10 cellular contexts compared by ENCODE assay signal in the genomic region with DNA sequence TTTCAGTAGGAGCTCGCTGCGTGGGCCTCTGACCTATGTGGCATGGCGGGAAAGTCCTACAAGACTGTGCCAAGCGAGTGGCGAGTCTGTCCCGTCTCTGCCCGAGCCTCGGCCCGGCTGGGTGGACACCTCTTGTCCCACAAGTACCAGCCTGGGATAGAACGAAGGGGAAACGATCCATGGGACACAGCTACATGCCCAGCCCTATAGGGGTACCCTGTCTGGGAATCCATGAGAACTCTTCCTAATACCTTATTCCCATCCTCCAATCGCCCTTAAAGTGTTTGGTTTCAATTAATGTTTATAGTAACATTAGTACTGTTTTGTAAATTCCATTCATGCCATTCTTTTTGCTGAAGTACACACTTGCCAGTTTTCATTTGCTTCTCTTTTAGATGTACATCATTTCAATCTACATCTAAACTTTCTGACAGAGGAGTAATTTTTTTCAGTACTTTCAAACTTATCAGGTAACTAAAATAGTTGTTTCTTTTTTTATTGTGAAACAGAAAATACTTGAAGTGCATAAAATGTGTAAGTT. TPM values are rescaled to one million over a fixed set of nuclear protein-coding genes. Genes with fewer than 3 reads are reported as not detected.
DNase-seq lines count a peak whose midpoint lies in the region; ATAC-seq, FAIRE-seq and TF ChIP-seq lines count a peak whose summit lies in the region.
"Had no signal": no experiment of that assay in that cellular context is flagged by ENCODE, and none has a peak within 500 bp of the region (broad histone marks: within the 10 kb centered on the region; RNA-seq: fewer than 3 reads in every experiment).

No MANE protein-coding gene starts in this region.

- dilution Hi-C loops in keratinocyte (cut with MboI; ENCODE audit: extremely low pct_ligation_motif_present, low sequenced_read_pairs): no loop called here

- peak overlapping the region; percentile 95 for H3K4me3 ChIP-seq in adipocyte (ENCODE audit: low read length)
- peak overlapping the region; percentile 59 to 89 (median 88) for H3K4me3 ChIP-seq in keratinocyte (ENCODE audit: control insufficient read depth in 2 of 3, extremely low read depth in 1 of 3, insufficient read depth in 2 of 3, low read depth in 1 of 3, low read length in 3 of 3)
- peak overlapping the region; percentile 92 for H3K4me3 ChIP-seq in thoracic aorta

- intact Hi-C loops in activated CD8-positive, alpha-beta T cell treated with anti-CD3 and anti-CD28 coated beads for 36 hours (cut with micrococcal nuclease): no loop called here

- H3K27ac ChIP-seq in keratinocyte (ENCODE audit: control insufficient read depth, insufficient read depth, low read length): peak overlapping the region; percentile 78
- H3K27ac ChIP-seq in thoracic aorta: peak overlapping the region; percentile 83 to 90
- H3K27ac ChIP-seq: SJSA1 had no signal

- H3K9ac ChIP-seq in adipocyte (ENCODE audit: low read length) (peak overlapping the region; percentile 95), keratinocyte (ENCODE audit: control insufficient read depth, extremely low read depth, insufficient read depth, low read length) (peak overlapping the region; percentile 85)

- DNase-seq in activated CD8-positive, alpha-beta T cell treated with anti-CD3 and anti-CD28 coated beads, Interleukin-2, amount 10 ng/mL, durations not matched to agents 7 days and 5 days: no peak
- no peak for DNase-seq in activated CD8-positive, alpha-beta T cell treated with anti-CD3 and anti-CD28 coated beads for 36 hours
- DNase-seq in adipocyte (ENCODE audit: low read depth) (no peak), keratinocyte (ENCODE audit: low read depth, low spot score) (no peak), thoracic aorta (ENCODE audit: low spot score) (no peak), SIG-M5 treated with dmso at 0.1 percent for 504 hours (lab: John Stamatoyannopoulos, UW; ENCODE audit: unreplicated experiment) (no peak)
- no peak for DNase-seq in activated CD4-positive, alpha-beta T cell treated with anti-CD3 and anti-CD28 coated beads, Interleukin-2, amount 50 U/mL, for 48 hours
- DNase-seq in activated CD4-positive, alpha-beta T cell treated with anti-CD3 and anti-CD28 coated beads for 4 hours: no peak

- H3K79me2 ChIP-seq in keratinocyte (ENCODE audit: control insufficient read depth, insufficient read depth, low read length): peaks cover 56% of the 10 kb centered on the region

- peaks cover 15% of the 10 kb centered on the region for H3K9me3 Mint-ChIP-seq in activated CD8-positive, alpha-beta T cell treated with anti-CD3 and anti-CD28 coated beads, Interleukin-2, amount 10 ng/mL, durations not matched to agents 7 days and 5 days (ENCODE audit: insufficient read depth)
- peaks cover 25% of the 10 kb centered on the region for H3K9me3 Mint-ChIP-seq in activated CD8-positive, alpha-beta T cell treated with anti-CD3 and anti-CD28 coated beads for 36 hours

- TF ChIP-seq CTCF in activated CD8-positive, alpha-beta T cell treated with anti-CD3 and anti-CD28 coated beads for 36 hours (IDR thresholded peaks at IDR 0.05): no peak
- TF ChIP-seq CTCF in keratinocyte (optimal IDR thresholded peaks at IDR 0.05 in 1 of 3, IDR thresholded peaks at IDR 0.05 in 1 of 3, conservative IDR thresholded peaks at IDR 0.05 in 1 of 3; ENCODE audit: extremely low read depth in 1 of 3, insufficient read depth in 2 of 3, low read length in 3 of 3) (no peak), thoracic aorta (IDR thresholded peaks at IDR 0.05) (no peak)

- H3K4me3 Mint-ChIP-seq in activated CD8-positive, alpha-beta T cell treated with anti-CD3 and anti-CD28 coated beads, Interleukin-2, amount 10 ng/mL, durations not matched to agents 7 days and 5 days: no peak overlapping the region
- no peak overlapping the region for H3K4me3 Mint-ChIP-seq in activated CD8-positive, alpha-beta T cell treated with anti-CD3 and anti-CD28 coated beads for 36 hours

- H3K9me3 ChIP-seq in adipocyte (ENCODE audit: control insufficient read depth, low read length) (peaks cover 18% of the 10 kb centered on the region), keratinocyte (ENCODE audit: control insufficient read depth, low read depth, low read length) (peaks cover 3% of the 10 kb centered on the region), thoracic aorta (peaks cover 17% of the 10 kb centered on the region)

- peaks cover 16% of the 10 kb centered on the region for H3K36me3 ChIP-seq in adipocyte (ENCODE audit: control insufficient read depth, insufficient read depth, low read length, severe bottlenecking)
- H3K36me3 ChIP-seq in keratinocyte (ENCODE audit: control insufficient read depth in 2 of 2, extremely low read depth in 1 of 2, insufficient read depth in 2 of 2, low read length in 2 of 2): peaks cover 6 to 7% of the 10 kb centered on the region in 2 experiments
- peaks cover 2% of the 10 kb centered on the region for H3K36me3 ChIP-seq in thoracic aorta
- H3K36me3 ChIP-seq: SJSA1 had no signal

- no peak for FAIRE-seq in keratinocyte (lab: Jason Lieb, UNC)
- FAIRE-seq: urothelium cell line had no signal

- H3K27me3 ChIP-seq in adipocyte (replicated peaks; ENCODE audit: control insufficient read depth, insufficient read depth, low read length) (no peaks in the 10 kb centered on the region), keratinocyte (ENCODE audit: control insufficient read depth, extremely low read depth, insufficient read depth, low read length) (no peaks in the 10 kb centered on the region), thoracic aorta (replicated peaks; ENCODE audit: insufficient read depth) (no peaks in the 10 kb centered on the region)
- H3K27me3 ChIP-seq: SJSA1 had no signal

- peak overlapping the region; percentile 58 for H3K27ac Mint-ChIP-seq in activated CD8-positive, alpha-beta T cell treated with anti-CD3 and anti-CD28 coated beads, Interleukin-2, amount 10 ng/mL, durations not matched to agents 7 days and 5 days
- H3K27ac Mint-ChIP-seq in activated CD8-positive, alpha-beta T cell treated with anti-CD3 and anti-CD28 coated beads for 36 hours: no peak overlapping the region

- no peak for ATAC-seq in activated CD8-positive, alpha-beta T cell treated with anti-CD3 and anti-CD28 coated beads, Interleukin-2, amount 10 ng/mL, durations not matched to agents 7 days and 5 days
- no peak for ATAC-seq in activated CD8-positive, alpha-beta T cell treated with anti-CD3 and anti-CD28 coated beads for 36 hours
- ATAC-seq in thoracic aorta (ENCODE audit: insufficient number of reproducible peaks, low FRiP score, low read depth): no peak

- H3K36me3 Mint-ChIP-seq in activated CD8-positive, alpha-beta T cell treated with anti-CD3 and anti-CD28 coated beads, Interleukin-2, amount 10 ng/mL, durations not matched to agents 7 days and 5 days (ENCODE audit: low read depth): peaks cover 42% of the 10 kb centered on the region
- H3K36me3 Mint-ChIP-seq in activated CD8-positive, alpha-beta T cell treated with anti-CD3 and anti-CD28 coated beads for 36 hours (ENCODE audit: low read depth): peaks cover 53% of the 10 kb centered on the region

- POLR2A ChIA-PET in activated CD8-positive, alpha-beta T cell treated with anti-CD3 and anti-CD28 coated beads, Interleukin-2, amount 10 ng/mL, durations not matched to agents 7 days and 5 days (lab: Charles Lee): interaction anchor here (0.6 to 5.4 kb wide), 5 partner anchors 11 to 460 kb away, joined by 4 to 93 read pairs (median 7); a partner anchor contains a TSS
- POLR2A ChIA-PET in activated CD8-positive, alpha-beta T cell treated with anti-CD3 and anti-CD28 coated beads for 36 hours (lab: Charles Lee): interaction anchor here (0.6 to 5.2 kb wide), 4 partner anchors 11 to 628 kb away, joined by 5 to 60 read pairs (median 6); a partner anchor contains a TSS

- H2AFZ ChIP-seq in keratinocyte (ENCODE audit: control insufficient read depth, low read length): peak overlapping the region; percentile 96

- no peaks in the 10 kb centered on the region for H3K27me3 Mint-ChIP-seq in activated CD8-positive, alpha-beta T cell treated with anti-CD3 and anti-CD28 coated beads, Interleukin-2, amount 10 ng/mL, durations not matched to agents 7 days and 5 days (ENCODE audit: low read depth)
- H3K27me3 Mint-ChIP-seq in activated CD8-positive, alpha-beta T cell treated with anti-CD3 and anti-CD28 coated beads for 36 hours: no peaks in the 10 kb centered on the region

- CTCF ChIA-PET in activated CD8-positive, alpha-beta T cell treated with anti-CD3 and anti-CD28 coated beads, Interleukin-2, amount 10 ng/mL, durations not matched to agents 7 days and 5 days (lab: Charles Lee): interaction anchor here (0.8 to 3.4 kb wide), 2 partner anchors 11 to 460 kb away, joined by 3 to 26 read pairs; a partner anchor contains a TSS
- CTCF ChIA-PET in activated CD8-positive, alpha-beta T cell treated with anti-CD3 and anti-CD28 coated beads for 36 hours (lab: Charles Lee): interaction anchor here (1.9 kb wide), 1 partner anchor 11 kb away, joined by 7 read pairs; a partner anchor contains a TSS

- peak overlapping the region; percentile 96 for H3K4me2 ChIP-seq in keratinocyte (ENCODE audit: control insufficient read depth, extremely low read depth, insufficient read depth, low read depth, low read length)

- peaks cover 13% of the 10 kb centered on the region for H3K4me1 ChIP-seq in adipocyte (ENCODE audit: control insufficient read depth, insufficient read depth, low read length)
- H3K4me1 ChIP-seq in keratinocyte (ENCODE audit: control insufficient read depth, extremely low read depth, insufficient read depth, low read length): peaks cover 15% of the 10 kb centered on the region
- peaks cover 0 to 20% of the 10 kb centered on the region in 2 donors for H3K4me1 ChIP-seq in thoracic aorta (ENCODE audit: control insufficient read depth in 1 of 2, low read depth in 2 of 2)
- H3K4me1 ChIP-seq: SJSA1 had no signal

- no peaks in the 10 kb centered on the region for H3K9me1 ChIP-seq in keratinocyte (ENCODE audit: control insufficient read depth, extremely low read depth, insufficient read depth, low read length)

- H4K20me1 ChIP-seq in keratinocyte (ENCODE audit: control insufficient read depth, extremely low read depth, insufficient read depth, low read length): no peaks in the 10 kb centered on the region

- peaks cover 3% of the 10 kb centered on the region for H3K4me1 Mint-ChIP-seq in activated CD8-positive, alpha-beta T cell treated with anti-CD3 and anti-CD28 coated beads, Interleukin-2, amount 10 ng/mL, durations not matched to agents 7 days and 5 days (ENCODE audit: low read depth)
- peaks cover 9% of the 10 kb centered on the region for H3K4me1 Mint-ChIP-seq in activated CD8-positive, alpha-beta T cell treated with anti-CD3 and anti-CD28 coated beads for 36 hours (ENCODE audit: low read depth)

RNA-seq across cellular contexts. Expression of a gene that starts 0.7 kb away (rescaled TPM):
- total RNA-seq in activated CD8-positive, alpha-beta T cell treated with anti-CD3 and anti-CD28 coated beads, Interleukin-2, amount 10 ng/mL, durations not matched to agents 7 days and 5 days: 1 to 10 TPM; 8.0 to 9.5 TPM
- total RNA-seq in activated CD8-positive, alpha-beta T cell treated with anti-CD3 and anti-CD28 coated beads for 36 hours: 1 to 10 TPM; 8.9 to 9.7 TPM
- polyA plus RNA-seq in keratinocyte: 3.9 to 4.8 TPM (median 4.3 TPM) in 3 replicates
- 1.9 TPM for polyA plus RNA-seq in keratinocyte (2011; ENCODE audit: low read depth)
- 3.8 and 5.6 TPM in 2 replicates for polyA plus RNA-seq in keratinocyte (2011; cell fraction: cytosol; rRNA removed)
- 5.8 TPM in 2 replicates for polyA plus RNA-seq in keratinocyte (2011; cell fraction: nucleus; rRNA removed)
- 4.1 and 5.1 TPM in 2 replicates for polyA plus RNA-seq in keratinocyte (2012; ENCODE audit: low replicate concordance)
- polyA minus RNA-seq in keratinocyte: 2.0 to 6.6 TPM (median 2.1 TPM) in 3 replicates
- polyA minus RNA-seq in keratinocyte (2011; cell fraction: cytosol; rRNA and poly(A)+ RNA removed): 3.3 TPM
- polyA minus RNA-seq in keratinocyte (2011; cell fraction: nucleus; rRNA and poly(A)+ RNA removed): 4.4 and 6.2 TPM in 2 replicates
- 1 to 10 TPM; 7.4 to 8.8 TPM for total RNA-seq in thoracic aorta

RNA-seq across cellular contexts. Expression of a gene that starts 11.8 kb away (rescaled TPM):
- total RNA-seq in activated CD8-positive, alpha-beta T cell treated with anti-CD3 and anti-CD28 coated beads, Interleukin-2, amount 10 ng/mL, durations not matched to agents 7 days and 5 days: 1 to 10 TPM; 4.6 to 4.9 TPM
- 1 to 10 TPM; 3.6 to 5.1 TPM for total RNA-seq in activated CD8-positive, alpha-beta T cell treated with anti-CD3 and anti-CD28 coated beads for 36 hours
- polyA plus RNA-seq in keratinocyte: 1.5 to 1.9 TPM (median 1.6 TPM) in 3 replicates
- 2.5 TPM for polyA plus RNA-seq in keratinocyte (2011; ENCODE audit: low read depth)
- 0.61 and 0.71 TPM in 2 replicates for polyA plus RNA-seq in keratinocyte (2011; cell fraction: cytosol; rRNA removed)
- 4.8 and 5.9 TPM in 2 replicates for polyA plus RNA-seq in keratinocyte (2011; cell fraction: nucleus; rRNA removed)
- polyA plus RNA-seq in keratinocyte (2012; ENCODE audit: low replicate concordance): 0.69 and 2.0 TPM in 2 replicates
- 0.69 to 0.86 TPM (median 0.79 TPM) in 3 replicates for polyA minus RNA-seq in keratinocyte
- not detected for polyA minus RNA-seq in keratinocyte (2011; cell fraction: cytosol; rRNA and poly(A)+ RNA removed)
- polyA minus RNA-seq in keratinocyte (2011; cell fraction: nucleus; rRNA and poly(A)+ RNA removed): 0.95 and 1.6 TPM in 2 replicates
- total RNA-seq in thoracic aorta: 1 to 10 TPM; 5.7 to 9.7 TPM
